In genomic region chr2:36318547-36318946, GRCh38 we compare ENCODE assay signal across 19 cellular contexts. TPM values are rescaled to one million over a fixed set of nuclear protein-coding genes. Genes with fewer than 3 reads are reported as not detected.
DNase-seq lines count a peak whose midpoint lies in the region; ATAC-seq, FAIRE-seq and TF ChIP-seq lines count a peak whose summit lies in the region.
"Had no signal": no experiment of that assay in that cellular context is flagged by ENCODE, and none has a peak within 500 bp of the region (broad histone marks: within the 10 kb centered on the region; RNA-seq: fewer than 3 reads in every experiment).

No MANE protein-coding gene starts in this region.

- no peak overlapping the region for H3K9ac ChIP-seq in adipocyte (ENCODE audit: low read length)
- H3K9ac ChIP-seq in keratinocyte (ENCODE audit: control insufficient read depth, extremely low read depth, insufficient read depth, low read length) = no peak overlapping the region

- no peaks in the 10 kb centered on the region for H3K36me3 ChIP-seq in BJ (ENCODE audit: control insufficient read depth, insufficient read depth, low read length)
- no peaks in the 10 kb centered on the region for H3K36me3 ChIP-seq in adipocyte (ENCODE audit: control insufficient read depth, insufficient read depth, low read length, severe bottlenecking)
- H3K36me3 ChIP-seq in keratinocyte (ENCODE audit: control insufficient read depth in 2 of 2, extremely low read depth in 1 of 2, insufficient read depth in 2 of 2, low read length in 2 of 2) = no peaks in the 10 kb centered on the region

- H3K27me3 ChIP-seq in BJ (ENCODE audit: control insufficient read depth, insufficient read depth, low read length) (peaks cover 2% of the 10 kb centered on the region; the same call in 1 of the 2 replicates), adipocyte (replicated peaks; ENCODE audit: control insufficient read depth, insufficient read depth, low read length) (peaks cover 21% of the 10 kb centered on the region), keratinocyte (ENCODE audit: control insufficient read depth, extremely low read depth, insufficient read depth, low read length) (no peaks in the 10 kb centered on the region)

- no peak for ATAC-seq in GM19452 (IDR thresholded peaks at IDR 0.05; ENCODE audit: unreplicated experiment)
- ATAC-seq: activated T-cell treated with anti-CD3 and anti-CD28 coated beads, Interleukin-2, amount 50 U/mL, for 4 hours had no signal

- no peak overlapping the region for H3K27ac ChIP-seq in keratinocyte (ENCODE audit: control insufficient read depth, insufficient read depth, low read length)
- H3K27ac ChIP-seq: HL-60 had no signal

- H3K4me2 ChIP-seq in keratinocyte (ENCODE audit: control insufficient read depth, extremely low read depth, insufficient read depth, low read depth, low read length) = no peak overlapping the region

- H3K9me3 ChIP-seq in adipocyte (ENCODE audit: control insufficient read depth, low read length) (peaks cover 5% of the 10 kb centered on the region), keratinocyte (ENCODE audit: control insufficient read depth, low read depth, low read length) (no peaks in the 10 kb centered on the region)

- no peaks in the 10 kb centered on the region for H3K9me1 ChIP-seq in keratinocyte (ENCODE audit: control insufficient read depth, extremely low read depth, insufficient read depth, low read length)

- POLR2A ChIA-PET in BJ (lab: Charles Lee) = no interaction called here

- CTCF ChIA-PET in BJ (lab: Yijun Ruan, JAX) = no interaction called here

- DNase-seq in BJ (ENCODE audit: low read depth) (no peak), HTR-8/SVneo (ENCODE audit: insufficient read length, low spot score) (no peak), adipocyte (ENCODE audit: low read depth) (peak; percentile 6), keratinocyte (ENCODE audit: low read depth, low spot score) (no peak), SIG-M5 treated with dmso at 0.1 percent for 504 hours (lab: John Stamatoyannopoulos, UW; ENCODE audit: unreplicated experiment) (no peak), NCI-H2171 (lab: John Stamatoyannopoulos, UW) (no peak), amniotic stem cell (lab: John Stamatoyannopoulos, UW) (no peak)
- DNase-seq: activated CD4-positive, alpha-beta T cell treated with anti-CD3 and anti-CD28 coated beads, Interleukin-2, amount 50 U/mL, for 48 hours; activated naive CD8-positive, alpha-beta T cell treated with anti-CD3 and anti-CD28 coated beads, Interleukin-2, amount 10 ng/mL, durations not matched to agents 7 days and 5 days; activated T-cell treated with anti-CD3 and anti-CD28 coated beads, Interleukin-2, amount 50 U/mL, for 4 hours; CD4-positive, alpha-beta T cell; DND-41; Karpas-422; NCI-H1436 treated with DMSO at 0.1 percent for 48 hours; NCI-H446 had no signal

- dilution Hi-C loops in keratinocyte (cut with MboI; ENCODE audit: extremely low pct_ligation_motif_present, low sequenced_read_pairs) = no loop called here

- TF ChIP-seq CTCF in BJ (IDR thresholded peaks at IDR 0.05; ENCODE audit: insufficient read depth, low read depth, low read length) (peak; percentile 29; the same call in 1 of the 2 replicates), keratinocyte (optimal IDR thresholded peaks at IDR 0.05 in 1 of 3, IDR thresholded peaks at IDR 0.05 in 1 of 3, conservative IDR thresholded peaks at IDR 0.05 in 1 of 3; ENCODE audit: extremely low read depth in 1 of 3, insufficient read depth in 2 of 3, low read length in 3 of 3) (peak; percentile 10 to 36 (median 23))

- H3K4me1 ChIP-seq in adipocyte (ENCODE audit: control insufficient read depth, insufficient read depth, low read length) = no peaks in the 10 kb centered on the region
- no peaks in the 10 kb centered on the region for H3K4me1 ChIP-seq in keratinocyte (ENCODE audit: control insufficient read depth, extremely low read depth, insufficient read depth, low read length)

- FAIRE-seq in HTR-8/SVneo (lab: Jason Lieb, UNC) (peak; percentile 38), keratinocyte (lab: Jason Lieb, UNC) (no peak)
- FAIRE-seq: H1, TTC549 had no signal

- H4K20me1 ChIP-seq in keratinocyte (ENCODE audit: control insufficient read depth, extremely low read depth, insufficient read depth, low read length) = no peaks in the 10 kb centered on the region

- no peaks in the 10 kb centered on the region for H3K79me2 ChIP-seq in keratinocyte (ENCODE audit: control insufficient read depth, insufficient read depth, low read length)

- H2AFZ ChIP-seq in keratinocyte (ENCODE audit: control insufficient read depth, low read length) = no peak overlapping the region

- H3K4me3 ChIP-seq in BJ (ENCODE audit: low read depth, low read length) = no peak overlapping the region
- H3K4me3 ChIP-seq in adipocyte (ENCODE audit: low read length) = no peak overlapping the region
- H3K4me3 ChIP-seq in keratinocyte (ENCODE audit: control insufficient read depth in 2 of 3, extremely low read depth in 1 of 3, insufficient read depth in 2 of 3, low read depth in 1 of 3, low read length in 3 of 3) = no peak overlapping the region

RNA-seq across cellular contexts. Expression of gene CRIM1, which starts 37.0 kb away (rescaled TPM):
- polyA plus RNA-seq in BJ (2011; rRNA removed) = 427 and 729 TPM in 2 replicates
- 1,519 and 2,068 TPM in 2 replicates for polyA minus RNA-seq in BJ (2011; rRNA and poly(A)+ RNA removed)
- 98.3 to 136 TPM (median 116 TPM) in 3 replicates for polyA plus RNA-seq in keratinocyte
- 32.2 TPM for polyA plus RNA-seq in keratinocyte (2011; ENCODE audit: low read depth)
- 54.2 and 69.7 TPM in 2 replicates for polyA plus RNA-seq in keratinocyte (2011; cell fraction: cytosol; rRNA removed)
- 316 and 318 TPM in 2 replicates for polyA plus RNA-seq in keratinocyte (2011; cell fraction: nucleus; rRNA removed)
- 51.3 and 110 TPM in 2 replicates for polyA plus RNA-seq in keratinocyte (2012; ENCODE audit: low replicate concordance)
- 353 to 631 TPM (median 519 TPM) in 3 replicates for polyA minus RNA-seq in keratinocyte
- 371 TPM for polyA minus RNA-seq in keratinocyte (2011; cell fraction: cytosol; rRNA and poly(A)+ RNA removed)
- polyA minus RNA-seq in keratinocyte (2011; cell fraction: nucleus; rRNA and poly(A)+ RNA removed) = 966 and 975 TPM in 2 replicates
